In genomic region chr12:119258149-119258548, GRCh38 we compare ENCODE assay signal across 16 cellular contexts.
A peak's percentile ranks its signal among the peaks of the same experiment; 100 is the strongest.
DNase-seq lines count a peak whose midpoint lies in the region; ATAC-seq, FAIRE-seq and TF ChIP-seq lines count a peak whose summit lies in the region.
"Had no signal": no experiment of that assay in that cellular context is flagged by ENCODE, and none has a peak within 500 bp of the region (broad histone marks: within the 10 kb centered on the region; RNA-seq: fewer than 3 reads in every experiment).

No MANE protein-coding gene starts in this region.

- TF ChIP-seq POLR2A in GM12878 (IDR thresholded peaks at IDR 0.05; ENCODE audit: low read depth, low read length): no peak
- no peak for TF ChIP-seq POLR2A in spleen (IDR thresholded peaks at IDR 0.05)

- CTCF ChIA-PET in GM12878 (lab: Yijun Ruan, JAX): no interaction called here

- in situ Hi-C loops in GM12878 (cut with MboI): no loop called here

- TF ChIP-seq EP300 in GM12878 (IDR thresholded peaks at IDR 0.05; ENCODE audit: borderline replicate concordance in 1 of 2, control insufficient read depth in 1 of 2, low read depth in 2 of 2, low read length in 2 of 2): no peak

- RAD21 ChIA-PET in GM12878 (lab: Charles Lee; ENCODE audit: unreplicated experiment): interaction anchor here (1.2 kb wide), 1 partner anchor 10 kb away, joined by 3 read pairs; no protein-coding TSS in a partner anchor

- SMC1A ChIA-PET in GM12878 (lab: Charles Lee; ENCODE audit: uncharacterized antibody, unreplicated experiment): no interaction called here

- H3K27me3 Mint-ChIP-seq in activated T-cell treated with anti-CD3 and anti-CD28 coated beads, Interleukin-2, amount 50 U/mL, for 4 hours (ENCODE audit: low read depth): peaks cover 3% of the 10 kb centered on the region

- no TSS peak for BruUV-seq in GM12878 (replicated peaks; lab: Mats Ljungman, UMichigan)

- intact Hi-C loops in GM12878 (cut with micrococcal nuclease; ENCODE audit: unreplicated experiment): no loop called here
- intact Hi-C loops in spleen (cut with DNase I; ENCODE audit: low total_unique reads): loop anchor here (10.0 kb wide), 1 partner anchor 73 kb away; no protein-coding TSS in a partner anchor

- no peak overlapping the region for H3K9ac ChIP-seq in GM12878 (ENCODE audit: control insufficient read depth, insufficient read depth, low read length)

- H3K4me1 ChIP-seq in GM12878 (ENCODE audit: control insufficient read depth, insufficient read depth, low read length) (no peaks in the 10 kb centered on the region), spleen (peaks cover 0 to 19% (median 4%) of the 10 kb centered on the region in 6 donors)
- H3K4me1 ChIP-seq: Caco-2, SJSA1 had no signal

- no peaks in the 10 kb centered on the region for H3K4me1 Mint-ChIP-seq in activated T-cell treated with anti-CD3 and anti-CD28 coated beads, Interleukin-2, amount 50 U/mL, for 4 hours (ENCODE audit: low read depth)
- H3K4me1 Mint-ChIP-seq: activated naive CD8-positive, alpha-beta T cell treated with anti-CD3 and anti-CD28 coated beads, Interleukin-2, amount 10 ng/mL, durations not matched to agents 7 days and 5 days had no signal

- H3K4me2 ChIP-seq in GM12878 (ENCODE audit: control insufficient read depth, insufficient read depth): no peak overlapping the region

- H3K4me3 Mint-ChIP-seq in activated T-cell treated with anti-CD3 and anti-CD28 coated beads, Interleukin-2, amount 50 U/mL, for 4 hours: no peak overlapping the region
- H3K4me3 Mint-ChIP-seq: activated naive CD8-positive, alpha-beta T cell treated with anti-CD3 and anti-CD28 coated beads, Interleukin-2, amount 10 ng/mL, durations not matched to agents 7 days and 5 days; stimulated activated naive CD8-positive, alpha-beta T cell treated with anti-CD3 and anti-CD28 coated beads, Interleukin-15, Interleukin-2, amounts not matched to agents 100 ng/mL and 50 ng/mL, for 24 hours had no signal

- TF ChIP-seq CTCF in GM12878 (IDR thresholded peaks at IDR 0.05 in 2 of 3, conservative IDR thresholded peaks at IDR 0.05 in 1 of 3; ENCODE audit: control insufficient read depth in 2 of 3, extremely low read depth in 1 of 3, insufficient read depth in 1 of 3, low read depth in 3 of 3, low read length in 3 of 3) (no peak), spleen (IDR thresholded peaks at IDR 0.05 in 8 of 11, conservative IDR thresholded peaks at IDR 0.05 in 3 of 11) (peak in 1 of 11 experiments; percentile 11)

- no peak for TF ChIP-seq RAD21 in GM12878 (IDR thresholded peaks at IDR 0.05; ENCODE audit: insufficient read depth, low read depth, low read length)

- WGBS in GM12878 (ENCODE audit: insufficient coverage, insufficient replicate concordance, low lambda C conversion rate, missing lambda C conversion rate): 3% methylated on average over 7 of the region's 7 CpGs
- WGBS in spleen, 5 donors: 1 to 8% (median 6%) methylated on average over 7 of the region's 7 CpGs

- H2AFZ ChIP-seq in GM12878 (ENCODE audit: control insufficient read depth, low read depth, low read length): no peak overlapping the region

- DNase-seq in NCI-H345 (lab: John Stamatoyannopoulos, UW) (peak; percentile 63), NCI-H345 treated with DMSO at 0.1 percent for 48 hours (lab: John Stamatoyannopoulos, UW; ENCODE audit: unreplicated experiment) (no peak), NCI-H2171 (lab: John Stamatoyannopoulos, UW) (peak; percentile 56), GM12878 (ENCODE audit: low read depth, low spot score) (no peak), spleen (no peak)
- DNase-seq in activated T-cell treated with anti-CD3 and anti-CD28 coated beads, Interleukin-2, amount 50 U/mL, for 4 hours: no peak
- DNase-seq: ACHN; activated naive CD8-positive, alpha-beta T cell treated with anti-CD3 and anti-CD28 coated beads, Interleukin-2, amount 10 ng/mL, durations not matched to agents 7 days and 5 days; Caco-2; hippocampal formation; kidney glomerular epithelial cell had no signal

- H3K79me2 ChIP-seq in GM12878 (ENCODE audit: control insufficient read depth, insufficient read depth, low read length): no peaks in the 10 kb centered on the region

- H3K27me3 ChIP-seq in GM12878 (replicated peaks in 1 of 2; ENCODE audit: control insufficient read depth in 2 of 2, insufficient read depth in 2 of 2, low read length in 1 of 2) (no peaks in the 10 kb centered on the region), spleen (replicated peaks in 1 of 7) (peaks cover 0 to 6% (median 0%) of the 10 kb centered on the region in 7 donors)
- H3K27me3 ChIP-seq: SJSA1 had no signal

- no peaks in the 10 kb centered on the region for H3K36me3 ChIP-seq in GM12878 (ENCODE audit: control insufficient read depth in 2 of 2, insufficient read depth in 2 of 2, low read length in 1 of 2)
- no peaks in the 10 kb centered on the region for H3K36me3 ChIP-seq in spleen
- H3K36me3 ChIP-seq: SJSA1 had no signal

- H3K36me3 Mint-ChIP-seq in activated T-cell treated with anti-CD3 and anti-CD28 coated beads, Interleukin-2, amount 50 U/mL, for 4 hours (ENCODE audit: insufficient read depth): no peaks in the 10 kb centered on the region
- H3K36me3 Mint-ChIP-seq: activated naive CD8-positive, alpha-beta T cell treated with anti-CD3 and anti-CD28 coated beads, Interleukin-2, amount 10 ng/mL, durations not matched to agents 7 days and 5 days had no signal

- H4K20me1 ChIP-seq in GM12878 (ENCODE audit: control insufficient read depth, insufficient read depth): no peaks in the 10 kb centered on the region

- FAIRE-seq in GM12878 (lab: Jason Lieb, UNC): no peak
- FAIRE-seq: urothelium cell line had no signal

- POLR2A ChIA-PET in GM12878 (lab: Charles Lee): no interaction called here

- H3K9me3 Mint-ChIP-seq in activated T-cell treated with anti-CD3 and anti-CD28 coated beads, Interleukin-2, amount 50 U/mL, for 4 hours: peaks cover 6% of the 10 kb centered on the region

- no peak overlapping the region for H3K27ac ChIP-seq in GM12878 (ENCODE audit: control insufficient read depth, insufficient read depth)
- H3K27ac ChIP-seq in spleen: peak overlapping the region in 7 of 8 donors; percentile 9 to 63 (median 45)
- H3K27ac ChIP-seq: SJSA1 had no signal

- H3K9me3 ChIP-seq in GM12878 (replicated peaks; ENCODE audit: control insufficient read depth, insufficient read depth, low read length): no peaks in the 10 kb centered on the region; the same call in 2 of the 3 replicates
- H3K9me3 ChIP-seq in spleen: peaks cover 0 to 13% (median 0%) of the 10 kb centered on the region in 8 donors
- H3K9me3 ChIP-seq: Caco-2, SJSA1 had no signal

- H3K4me3 ChIP-seq in GM12878 (no peak overlapping the region), spleen (no peak overlapping the region)
- H3K4me3 ChIP-seq: SJSA1 had no signal

- ATAC-seq in GM12878 (no peak), GM18511 (IDR thresholded peaks at IDR 0.05; ENCODE audit: unreplicated experiment) (no peak), HG02610 (IDR thresholded peaks at IDR 0.05; ENCODE audit: unreplicated experiment) (no peak)
- ATAC-seq in activated T-cell treated with anti-CD3 and anti-CD28 coated beads, Interleukin-2, amount 50 U/mL, for 4 hours: no peak

TF ChIP-seq in GM12878, 131 proteins besides CTCF, POLR2A, EP300 and RAD21:
- peak; percentile 18; the same call in 1 of the 2 replicates for TF ChIP-seq RUNX3 (IDR thresholded peaks at IDR 0.05; ENCODE audit: low read length)
- no peak for TF ChIP-seq FOS (IDR thresholded peaks at IDR 0.05; ENCODE audit: borderline replicate concordance, extremely low read depth, insufficient read length)

Comparison
In these comparisons a context has a peak if more than half of its experiments do, and no peak if none do; other contexts are left out.
1. DNase-seq: peak in NCI-H345 (single experiment) and NCI-H2171 (single experiment); none in NCI-H345 treated with DMSO at 0.1 percent for 48 hours (single experiment), GM12878 (single experiment), spleen (single experiment) and activated T-cell treated with anti-CD3 and anti-CD28 coated beads, Interleukin-2, amount 50 U/mL, for 4 hours (single experiment).